ENCODE assay signal across 16 cellular contexts in genomic region chr17:49996121-49996494, GRCh38. TPM values are rescaled to one million over a fixed set of nuclear protein-coding genes. Genes with fewer than 3 reads are reported as not detected.
DNase-seq lines count a peak whose midpoint lies in the region; ATAC-seq, FAIRE-seq and TF ChIP-seq lines count a peak whose summit lies in the region.
"Had no signal": no experiment of that assay in that cellular context is flagged by ENCODE, and none has a peak within 500 bp of the region (broad histone marks: within the 10 kb centered on the region; RNA-seq: fewer than 3 reads in every experiment).

No MANE protein-coding gene starts in this region.

- in situ Hi-C loops in G401 (cut with HindIII; ENCODE audit: low sequenced_read_pairs), result loop anchor here (5.0 kb wide), 1 partner anchor 94 kb away; no protein-coding TSS in a partner anchor

- FAIRE-seq in A549 (lab: Jason Lieb, UNC), result no peak
- FAIRE-seq: bronchial epithelial cell had no signal

- H3K79me1 ChIP-seq in mesendoderm (ENCODE audit: low read length), result no peaks in the 10 kb centered on the region

- no peaks in the 10 kb centered on the region for H3K27me3 ChIP-seq in Caco-2 (replicated peaks; ENCODE audit: control insufficient read depth, insufficient read depth, low read length)
- peaks cover 7% of the 10 kb centered on the region; the same call in 1 of the 2 replicates for H3K27me3 ChIP-seq in PC-9 (ENCODE audit: insufficient read depth, low read depth)
- H3K27me3 ChIP-seq in mesendoderm (ENCODE audit: insufficient read depth, low read length, poor library complexity), result peaks cover 39% of the 10 kb centered on the region

- TF ChIP-seq RAD21 in A549 (conservative IDR thresholded peaks at IDR 0.05 in 1 of 2, IDR thresholded peaks at IDR 0.05 in 1 of 2), result no peak

- BruUV-seq in Caco-2 (replicated peaks; lab: Mats Ljungman, UMichigan), result no TSS peak
- no TSS peak for BruUV-seq in PC-9 (replicated peaks; lab: Mats Ljungman, UMichigan)

- intact Hi-C loops in Caco-2 (cut with micrococcal nuclease; ENCODE audit: unreplicated experiment), result loop anchor here (1.0 to 5.0 kb wide), 2 partner anchors 116 to 429 kb away; no protein-coding TSS in a partner anchor
- intact Hi-C loops in PC-9 (cut with micrococcal nuclease; ENCODE audit: unreplicated experiment), result loop anchor here (1.0 to 10.0 kb wide), 3 partner anchors 135 to 581 kb away; partner anchors contain the start of gene PHB1

- H3K4ac ChIP-seq in mesendoderm (ENCODE audit: low read depth, low read length), result no peak overlapping the region

- H2BK120ac ChIP-seq in mesendoderm (ENCODE audit: low read depth, low read length), result no peak overlapping the region

- H3K9me3 ChIP-seq in A549, result no peaks in the 10 kb centered on the region
- H3K9me3 ChIP-seq in Caco-2, result no peaks in the 10 kb centered on the region
- no peaks in the 10 kb centered on the region for H3K9me3 ChIP-seq in PC-9 (ENCODE audit: insufficient read depth, low read depth)
- H3K9me3 ChIP-seq: stomach had no signal

- H3K36me3 ChIP-seq in Caco-2 (ENCODE audit: control insufficient read depth, insufficient read depth, low read length) (no peaks in the 10 kb centered on the region), PC-9 (ENCODE audit: low read depth) (no peaks in the 10 kb centered on the region), mesendoderm (ENCODE audit: control insufficient read depth, insufficient read depth, low read length) (no peaks in the 10 kb centered on the region)
- H3K36me3 ChIP-seq: stomach had no signal

- H3K4me3 ChIP-seq in A549 (peak overlapping the region; percentile 62; the same call in 2 of the 3 replicates), Caco-2 (ENCODE audit: low read depth, low read length) (no peak overlapping the region), PC-9 (peak overlapping the region; percentile 68; the same call in 1 of the 2 replicates), mesendoderm (ENCODE audit: low read length) (no peak overlapping the region)

- no peak overlapping the region for H2BK15ac ChIP-seq in mesendoderm (replicated peaks; ENCODE audit: low read depth)

- peaks cover 29% of the 10 kb centered on the region for H3K4me1 ChIP-seq in A549
- no peaks in the 10 kb centered on the region for H3K4me1 ChIP-seq in Caco-2
- H3K4me1 ChIP-seq in PC-9 (replicated peaks; ENCODE audit: insufficient read depth), result peaks cover 34% of the 10 kb centered on the region
- peaks cover 3% of the 10 kb centered on the region for H3K4me1 ChIP-seq in mesendoderm (ENCODE audit: control insufficient read depth, low read depth, low read length)

- H3K9ac ChIP-seq in mesendoderm (ENCODE audit: low read length), result no peak overlapping the region

- no peaks in the 10 kb centered on the region for H3K9me2 ChIP-seq in PC-9 (ENCODE audit: insufficient read depth)

- H3K56ac ChIP-seq in mesendoderm (ENCODE audit: low read length), result no peak overlapping the region

- H3K4me1 Mint-ChIP-seq in Caco-2 (ENCODE audit: low read depth, unreplicated experiment), result peaks cover 14% of the 10 kb centered on the region

- H3K27ac ChIP-seq in A549 (peak overlapping the region in 1 of 2 experiments; percentile 90; a peak in 2 of 6 replicates), PC-9 (no peak overlapping the region), mesendoderm (ENCODE audit: low read depth, low read length) (no peak overlapping the region)
- H3K27ac ChIP-seq: HL-60, stomach had no signal

- no peak overlapping the region for H3K18ac ChIP-seq in mesendoderm (ENCODE audit: low read length)

- DNase-seq in A549 (ENCODE audit: low read depth in 1 of 2, low spot score in 1 of 2), result no peak
- DNase-seq in Caco-2, result no peak
- no peak for DNase-seq in PC-9
- DNase-seq in mesendoderm, result no peak
- DNase-seq in G401 (ENCODE audit: low spot score), result no peak
- no peak for DNase-seq in NCI-H774 (lab: John Stamatoyannopoulos, UW)
- DNase-seq in NCI-H1930 (lab: John Stamatoyannopoulos, UW), result no peak
- DNase-seq: DMS153, NCI-H446 treated with DMSO at 0.1 percent for 48 hours had no signal

- TF ChIP-seq EP300 in A549 (IDR thresholded peaks at IDR 0.05), result no peak

- H3K27me3 Mint-ChIP-seq in Caco-2 (ENCODE audit: insufficient read depth, unreplicated experiment), result peaks cover 11% of the 10 kb centered on the region

- H2AK5ac ChIP-seq in mesendoderm (ENCODE audit: low read length), result no peak overlapping the region

- peak overlapping the region; percentile 81 for H3K23ac ChIP-seq in mesendoderm (ENCODE audit: low read length)

- peak overlapping the region; percentile 60 for H3K4me3 Mint-ChIP-seq in Caco-2 (ENCODE audit: unreplicated experiment)

- POLR2A ChIA-PET in A549 (lab: Yijun Ruan, JAX), result interaction anchor here (1.0 to 1.4 kb wide), 3 partner anchors 28 to 115 kb away, joined by 3 to 6 read pairs (median 5); partner anchors contain the start of gene DLX4
- POLR2A ChIA-PET in Caco-2 (lab: Charles Lee), result no interaction called here
- POLR2A ChIA-PET in PC-9 (lab: Charles Lee; ENCODE audit: unreplicated experiment), result no interaction called here

- TF ChIP-seq CTCF in A549 (IDR thresholded peaks at IDR 0.05) (no peak), Caco-2 (IDR thresholded peaks at IDR 0.05; ENCODE audit: insufficient read depth in 1 of 2, low read depth in 1 of 2, low read length in 1 of 2, severe bottlenecking in 1 of 2, unreplicated experiment in 1 of 2) (no peak), PC-9 (conservative IDR thresholded peaks at IDR 0.05) (no peak)

- WGBS in A549 (ENCODE audit: missing lambda C conversion rate), result 46% methylated on average over 7 of the region's 7 CpGs
- no CpG with 5 or more reads among the region's 7 CpGs for WGBS in mesendoderm (ENCODE audit: extremely low coverage, insufficient coverage, low lambda C conversion rate)

- H3K9me3 Mint-ChIP-seq in Caco-2 (ENCODE audit: unreplicated experiment), result no peaks in the 10 kb centered on the region
- H3K9me3 Mint-ChIP-seq: activated naive CD4-positive, alpha-beta T cell treated with anti-CD3 and anti-CD28 coated beads, Interleukin-2, amount 50 U/mL, for 72 hours; effector memory CD8-positive, alpha-beta T cell had no signal

- no peak for TF ChIP-seq POLR2A in A549 (IDR thresholded peaks at IDR 0.05; ENCODE audit: low read length)

- no peak overlapping the region for H2BK5ac ChIP-seq in mesendoderm (ENCODE audit: low read length)

- H2AFZ ChIP-seq in PC-9, result no peak overlapping the region

- peaks cover 7% of the 10 kb centered on the region for H3K36me3 Mint-ChIP-seq in Caco-2 (ENCODE audit: insufficient read depth, unreplicated experiment)

- H4K8ac ChIP-seq in mesendoderm (ENCODE audit: low read depth, low read length), result no peak overlapping the region

- no peak overlapping the region for H4K5ac ChIP-seq in mesendoderm (ENCODE audit: low read length)

- ATAC-seq in A549 (no peak; a peak in 1 of 6 replicates), HG02642 (IDR thresholded peaks at IDR 0.05; ENCODE audit: poor library complexity, unreplicated experiment) (no peak)

- CTCF ChIA-PET in A549 (lab: Yijun Ruan, JAX) (interaction anchor here (0.6 to 82.2 kb wide), 66 partner anchors 9 to 561 kb away, joined by 3 to 2613 read pairs (median 8); partner anchors contain the start of genes DLX4, ITGA3, NXPH3 and PDK2), Caco-2 (lab: Charles Lee) (interaction anchor here (0.6 to 3.1 kb wide), 9 partner anchors 18 to 135 kb away, joined by 3 to 24 read pairs (median 4); no protein-coding TSS in a partner anchor), PC-9 (lab: Charles Lee) (interaction anchor here (0.6 to 3.7 kb wide), 9 partner anchors 8 to 428 kb away, joined by 3 to 29 read pairs (median 5); no protein-coding TSS in a partner anchor)

- peaks cover 11% of the 10 kb centered on the region for H3F3A ChIP-seq in PC-9 (ENCODE audit: insufficient read depth, low read depth)

- peaks cover 6% of the 10 kb centered on the region; the same call in 1 of the 2 replicates for H3K79me2 ChIP-seq in PC-9 (ENCODE audit: low read depth)
- H3K79me2 ChIP-seq in mesendoderm (ENCODE audit: control insufficient read depth, insufficient read depth, low read length), result no peaks in the 10 kb centered on the region

- H3K4me2 ChIP-seq in A549, result peak overlapping the region; percentile 98
- peak overlapping the region; percentile 94 for H3K4me2 ChIP-seq in PC-9
- no peak overlapping the region for H3K4me2 ChIP-seq in mesendoderm (ENCODE audit: low read length)

- H3K27ac Mint-ChIP-seq in Caco-2 (ENCODE audit: unreplicated experiment), result no peak overlapping the region
- H3K27ac Mint-ChIP-seq: activated naive CD4-positive, alpha-beta T cell treated with anti-CD3 and anti-CD28 coated beads, Interleukin-2, amount 50 U/mL, for 72 hours; effector memory CD8-positive, alpha-beta T cell had no signal

- H4K20me1 ChIP-seq in PC-9 (ENCODE audit: insufficient read depth), result no peaks in the 10 kb centered on the region

RNA-seq across cellular contexts. Expression of gene DLX3, which starts 1.1 kb away (rescaled TPM):
- polyA plus RNA-seq in A549 (2011; rRNA removed) (0.04 TPM in 1 of 2 replicates, not detected in the other), A549 (2017; fragmentation: RNase III; extraction: RNeasy Plus Mini Kit Qiagen cat#74134 plus additional on column Dnase treatment) (0.04 to 0.24 TPM (median 0.17 TPM) in 3 replicates)
- polyA plus RNA-seq in A549 (2012; cell fraction: cytosol; rRNA removed), result 0.08 and 0.12 TPM in 2 replicates
- polyA plus RNA-seq in A549 (2012; cell fraction: nucleus; rRNA removed), result 0.04 and 0.13 TPM in 2 replicates
- polyA minus RNA-seq in A549 (2011; rRNA and poly(A)+ RNA removed), result not detected in 2 replicates
- total RNA-seq in Caco-2 (2022) (3.9 and 4.9 TPM in 2 replicates), PC-9 (2021) (1.2 and 2.0 TPM in 2 replicates)
- polyA plus RNA-seq in mesendoderm (2013, experiment 1 of 2), result 0.13 TPM
- polyA plus RNA-seq in mesendoderm (2013, experiment 2 of 2), result 0.06 TPM
- total RNA-seq in G401 (2014; rRNA removed; shearing (Covaris generic)), result 6.3 and 11.2 TPM in 2 replicates
- total RNA-seq: bronchial epithelial cell, left colon, stomach had no signal

RNA-seq across cellular contexts. Expression of gene DLX4, which starts 27.1 kb away (rescaled TPM):
- polyA plus RNA-seq in A549 (2011; rRNA removed) (2.9 and 3.8 TPM in 2 replicates), A549 (2017; fragmentation: RNase III; extraction: RNeasy Plus Mini Kit Qiagen cat#74134 plus additional on column Dnase treatment) (2.8 to 4.1 TPM (median 3.8 TPM) in 3 replicates)
- polyA plus RNA-seq in A549 (2012; cell fraction: cytosol; rRNA removed), result 2.4 and 3.8 TPM in 2 replicates
- 10.0 and 12.6 TPM in 2 replicates for polyA plus RNA-seq in A549 (2012; cell fraction: nucleus; rRNA removed)
- 1.2 and 2.3 TPM in 2 replicates for polyA minus RNA-seq in A549 (2011; rRNA and poly(A)+ RNA removed)
- total RNA-seq in Caco-2 (2022) (27.0 and 33.1 TPM in 2 replicates), PC-9 (2021) (6.2 and 8.8 TPM in 2 replicates)
- 0.55 TPM for polyA plus RNA-seq in mesendoderm (2013, experiment 1 of 2)
- 0.31 TPM for polyA plus RNA-seq in mesendoderm (2013, experiment 2 of 2)
- 22.6 and 23.7 TPM in 2 replicates for total RNA-seq in G401 (2014; rRNA removed; shearing (Covaris generic))
- total RNA-seq: bronchial epithelial cell, stomach had no signal

RNA-seq across cellular contexts. Expression of gene ITGA3, which starts 59.8 kb away (rescaled TPM):
- 141 and 181 TPM in 2 replicates for polyA plus RNA-seq in A549 (2011; rRNA removed)
- 182 and 240 TPM in 2 replicates for polyA plus RNA-seq in A549 (2012; cell fraction: cytosol; rRNA removed)
- polyA plus RNA-seq in A549 (2012; cell fraction: nucleus; rRNA removed), result 975 and 1,352 TPM in 2 replicates
- polyA plus RNA-seq in A549 (2017; fragmentation: RNase III; extraction: RNeasy Plus Mini Kit Qiagen cat#74134 plus additional on column Dnase treatment), result 248 to 268 TPM (median 256 TPM) in 3 replicates
- polyA minus RNA-seq in A549 (2011; rRNA and poly(A)+ RNA removed), result 337 and 368 TPM in 2 replicates
- total RNA-seq in Caco-2 (2022), result 10.4 and 14.7 TPM in 2 replicates
- total RNA-seq in PC-9 (2021), result 291 and 327 TPM in 2 replicates
- polyA plus RNA-seq in mesendoderm (2013, experiment 1 of 2), result 13.0 TPM
- polyA plus RNA-seq in mesendoderm (2013, experiment 2 of 2), result 13.2 TPM
- total RNA-seq in G401 (2014; rRNA removed; shearing (Covaris generic)), result 12.2 and 14.5 TPM in 2 replicates

Comparison
In these comparisons a context has a peak if more than half of its experiments do, and no peak if none do; other contexts are left out.
1. H3K4me3 ChIP-seq: peak in A549 (single experiment) and PC-9 (single experiment); none in Caco-2 (single experiment) and mesendoderm (single experiment).
2. RNA of gene ITGA3, which starts 59.8 kb away (total RNA-seq): 291 to 327 TPM in PC-9; 10.4 to 14.7 TPM in Caco-2 and 12.2 to 14.5 TPM in G401; every median in the first group is over 10 times any median in the second.